33 cellular contexts compared by ENCODE assay signal in the genomic region with DNA sequence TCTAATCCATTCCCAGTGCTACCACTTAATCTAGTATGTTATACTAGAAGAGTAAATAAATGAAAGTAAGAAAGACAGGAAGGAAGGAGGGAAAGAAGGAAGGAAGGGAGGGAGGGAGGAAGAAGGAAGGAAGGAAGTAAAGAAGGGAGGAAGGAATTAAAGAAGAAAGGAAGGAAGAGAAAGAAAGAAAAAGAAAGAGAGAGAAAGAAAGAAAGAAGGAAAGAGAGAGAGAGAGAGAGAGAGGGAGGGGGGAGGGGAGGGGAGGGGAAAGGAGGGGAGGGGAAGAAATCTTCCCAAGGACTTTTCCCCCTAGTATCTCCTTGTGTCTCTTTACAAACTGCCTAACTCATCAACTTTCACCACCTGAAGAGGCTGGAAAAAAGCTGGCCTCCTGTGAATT. TPM values are rescaled to one million over a fixed set of nuclear protein-coding genes. Genes with fewer than 3 reads are reported as not detected.
"Had no signal": no experiment of that assay in that cellular context is flagged by ENCODE, and none has a peak within 500 bp of the region (broad histone marks: within the 10 kb centered on the region; RNA-seq: fewer than 3 reads in every experiment).

No MANE protein-coding gene starts in this region.

- H3K27ac ChIP-seq: brain microvascular endothelial cell, Peyer's patch, SJSA1 had no signal

- ATAC-seq: activated CD8-positive, alpha-beta T cell treated with anti-CD3 and anti-CD28 coated beads for 36 hours; activated T-cell treated with anti-CD3 and anti-CD28 coated beads, Interleukin-2, amount 50 U/mL, for 72 hours; activated T-helper 17 cell treated with anti-CD3 and anti-CD28 coated beads, Interleukin-2, amount 50 U/mL, for 72 hours; PC-3 had no signal

- H3K4me2 ChIP-seq: SK-N-SH had no signal

- H3K9ac ChIP-seq: SK-N-SH had no signal

- H3K9me3 ChIP-seq: Peyer's patch, SJSA1, SK-N-SH had no signal

- H3K27me3 ChIP-seq: Peyer's patch, SJSA1 had no signal

- H3K4me3 ChIP-seq: Peyer's patch, SJSA1 had no signal

- H3K9me2 ChIP-seq: SK-N-SH had no signal

- H3K36me3 ChIP-seq: brain microvascular endothelial cell, Peyer's patch, SJSA1 had no signal

- DNase-seq: activated CD4-positive, alpha-beta T cell treated with anti-CD3 and anti-CD28 coated beads, Interleukin-2, amount 10 ng/mL, durations not matched to agents 24 days and 14 days; activated CD4-positive, alpha-beta T cell treated with anti-CD3 and anti-CD28 coated beads, Interleukin-2, amount 50 U/mL, for 4 hours; activated CD8-positive, alpha-beta T cell treated with anti-CD3 and anti-CD28 coated beads for 36 hours; activated effector memory CD4-positive, alpha-beta T cell treated with anti-CD3 and anti-CD28 coated beads, Interleukin-2, amount 50 U/mL, for 16 hours; activated naive CD4-positive, alpha-beta T cell; activated naive CD4-positive, alpha-beta T cell treated with anti-CD3 and anti-CD28 coated beads, Interleukin-2, amount 50 U/mL, for 16 hours; activated naive CD8-positive, alpha-beta T cell treated with anti-CD3 and anti-CD28 coated beads for 36 hours; activated T-cell treated with anti-CD3 and anti-CD28 coated beads, Interleukin-2, amount 50 U/mL, for 1 hour; activated T-cell treated with anti-CD3 and anti-CD28 coated beads, Interleukin-2, amount 50 U/mL, for 72 hours; amniotic stem cell; aorta; brain microvascular endothelial cell; central memory CD4-positive, alpha-beta T cell; NCI-H1105; NCI-H1417 treated with DMSO at 0.1 percent for 48 hours; NCI-H187 treated with DMSO at 0.1 percent for 48 hours; NCI-H2081; NCI-H2171 treated with DMSO at 0.1 percent for 48 hours; NCI-H2227 treated with DMSO at 0.1 percent for 48 hours; NCI-H446 treated with DMSO at 0.1 percent for 48 hours; NCI-H524; NCI-H69; NCI-H82; PC-3; Peyer's patch; RPMI8226; SHP77 treated with DMSO at 0.1 percent for 48 hours; SK-N-SH had no signal

- H3K4me1 ChIP-seq: Peyer's patch, SJSA1 had no signal

RNA-seq across cellular contexts. Expression of gene MUC21, which starts 20.8 kb away (rescaled TPM):
- total RNA-seq: activated CD4-positive, alpha-beta T cell treated with anti-CD3 and anti-CD28 coated beads, Interleukin-2, amount 10 ng/mL, durations not matched to agents 24 days and 14 days; activated CD8-positive, alpha-beta memory T cell treated with anti-CD3 and anti-CD28 coated beads for 36 hours; activated CD8-positive, alpha-beta T cell treated with anti-CD3 and anti-CD28 coated beads for 36 hours; activated naive CD8-positive, alpha-beta T cell treated with anti-CD3 and anti-CD28 coated beads for 36 hours; activated T-cell treated with anti-CD3 and anti-CD28 coated beads, Interleukin-2, amount 50 U/mL, for 72 hours; activated T-helper 17 cell treated with anti-CD3 and anti-CD28 coated beads, Interleukin-2, amount 50 U/mL, for 72 hours; aorta; cerebellum; M059J; PC-3; Peyer's patch; SJSA1 had no signal
- polyA plus RNA-seq: SK-N-SH had no signal

RNA-seq across cellular contexts. Expression of gene MUCL3, which starts 21.9 kb away (rescaled TPM):
- total RNA-seq: activated CD4-positive, alpha-beta T cell treated with anti-CD3 and anti-CD28 coated beads, Interleukin-2, amount 10 ng/mL, durations not matched to agents 24 days and 14 days; activated CD8-positive, alpha-beta memory T cell treated with anti-CD3 and anti-CD28 coated beads for 36 hours; activated CD8-positive, alpha-beta T cell treated with anti-CD3 and anti-CD28 coated beads for 36 hours; activated naive CD8-positive, alpha-beta T cell treated with anti-CD3 and anti-CD28 coated beads for 36 hours; activated T-helper 17 cell treated with anti-CD3 and anti-CD28 coated beads, Interleukin-2, amount 50 U/mL, for 72 hours; aorta; cerebellum; M059J; SJSA1 had no signal
- polyA plus RNA-seq: SK-N-SH had no signal

RNA-seq across cellular contexts. Expression of gene SFTA2, which starts 30.7 kb away (rescaled TPM):
- total RNA-seq: activated CD4-positive, alpha-beta T cell treated with anti-CD3 and anti-CD28 coated beads, Interleukin-2, amount 10 ng/mL, durations not matched to agents 24 days and 14 days; activated CD8-positive, alpha-beta memory T cell treated with anti-CD3 and anti-CD28 coated beads for 36 hours; activated CD8-positive, alpha-beta T cell treated with anti-CD3 and anti-CD28 coated beads for 36 hours; activated naive CD8-positive, alpha-beta T cell treated with anti-CD3 and anti-CD28 coated beads for 36 hours; activated T-helper 17 cell treated with anti-CD3 and anti-CD28 coated beads, Interleukin-2, amount 50 U/mL, for 72 hours; aorta; cerebellum; M059J; PC-3; Peyer's patch; SJSA1 had no signal
- polyA plus RNA-seq: SK-N-SH had no signal

RNA-seq across cellular contexts. Expression of gene MUC22, which starts 47.6 kb away (rescaled TPM):
- total RNA-seq: activated CD4-positive, alpha-beta T cell treated with anti-CD3 and anti-CD28 coated beads, Interleukin-2, amount 10 ng/mL, durations not matched to agents 24 days and 14 days; activated CD8-positive, alpha-beta memory T cell treated with anti-CD3 and anti-CD28 coated beads for 36 hours; activated CD8-positive, alpha-beta T cell treated with anti-CD3 and anti-CD28 coated beads for 36 hours; activated naive CD8-positive, alpha-beta T cell treated with anti-CD3 and anti-CD28 coated beads for 36 hours; activated T-cell treated with anti-CD3 and anti-CD28 coated beads, Interleukin-2, amount 50 U/mL, for 72 hours; activated T-helper 17 cell treated with anti-CD3 and anti-CD28 coated beads, Interleukin-2, amount 50 U/mL, for 72 hours; aorta; cerebellum; M059J; PC-3; Peyer's patch; SJSA1 had no signal
- polyA plus RNA-seq: aorta had no signal
